Comparison of ENCODE assay signal across 10 cellular contexts in the genomic region with DNA sequence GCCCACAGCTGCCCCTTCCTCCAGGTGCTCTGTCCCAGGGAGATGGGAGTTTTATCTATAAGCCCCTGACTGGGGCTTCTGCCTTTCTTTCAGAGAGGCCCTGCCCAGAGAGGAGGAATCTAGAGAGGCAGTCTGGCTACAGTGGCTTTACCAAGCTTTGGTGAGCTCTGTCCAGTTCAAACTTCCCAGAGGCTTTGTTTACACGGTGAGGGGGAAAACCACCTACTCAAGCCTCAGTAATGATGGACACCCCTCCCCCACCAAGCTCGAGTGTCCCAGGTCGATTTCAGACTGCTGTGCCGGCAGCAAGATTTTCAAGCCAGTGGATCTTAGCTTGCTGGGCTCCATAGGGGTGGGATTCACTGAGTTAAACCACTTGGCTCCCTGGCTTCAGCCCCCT. TPM values are rescaled to one million over a fixed set of nuclear protein-coding genes. Genes with fewer than 3 reads are reported as not detected.
DNase-seq lines count a peak whose midpoint lies in the region; ATAC-seq and TF ChIP-seq lines count a peak whose summit lies in the region.
"Not testable (repeated sequence)": the region's sequence is repeated elsewhere in the genome, so short reads cannot be mapped to it uniquely, and the experiment has no call there.
"Had no signal": no experiment of that assay in that cellular context is flagged by ENCODE, and none has a peak within 500 bp of the region (broad histone marks: within the 10 kb centered on the region; RNA-seq: fewer than 3 reads in every experiment).

No MANE protein-coding gene starts in this region.

- not testable (repeated sequence) for H3K27me3 ChIP-seq in ascending aorta, left lung, gastrocnemius medialis, tibial artery

- peaks cover 0 to 21% of the 10 kb centered on the region in 2 donors for H3K4me1 ChIP-seq in ascending aorta
- H3K4me1 ChIP-seq in left lung, result not testable (repeated sequence)
- H3K4me1 ChIP-seq in gastrocnemius medialis, result peaks cover 20 to 39% of the 10 kb centered on the region in 2 donors
- H3K4me1 ChIP-seq in tibial artery, result peaks cover 0 to 63% (median 24%) of the 10 kb centered on the region in 4 donors

- POLR2A ChIA-PET in RWPE1 (lab: Yijun Ruan, JAX; ENCODE audit: low non-redundant PET), result not testable (repeated sequence)

- peak; percentile 22 for ATAC-seq in left lung
- not testable (repeated sequence) for ATAC-seq in gastrocnemius medialis

- H3K36me3 ChIP-seq in ascending aorta, left lung, gastrocnemius medialis, tibial artery: not testable (repeated sequence)

- in situ Hi-C loops in gastrocnemius medialis (cut with MboI; ENCODE audit: low sequenced_read_pairs in 4 of 4), result not testable (repeated sequence)

- H3K27ac ChIP-seq in C4-2B, result peak overlapping the region; percentile 40
- peak overlapping the region; percentile 8; the same call in 1 of the 2 replicates for H3K27ac ChIP-seq in RWPE1
- peak overlapping the region; percentile 61 to 79 for H3K27ac ChIP-seq in ascending aorta
- H3K27ac ChIP-seq in left lung, result not testable (repeated sequence)
- H3K27ac ChIP-seq in gastrocnemius medialis, result peak overlapping the region in 3 of 4 donors; percentile 9 to 40 (median 20)
- H3K27ac ChIP-seq in tibial artery, result peak overlapping the region; percentile 72 to 73

- CTCF ChIA-PET in RWPE1 (lab: Yijun Ruan, JAX), result not testable (repeated sequence)

- TF ChIP-seq POLR2A in gastrocnemius medialis (IDR thresholded peaks at IDR 0.05), result not testable (repeated sequence)

- H3K4me3 ChIP-seq in ascending aorta, left lung, gastrocnemius medialis, tibial artery: not testable (repeated sequence)

- TF ChIP-seq CTCF in C4-2B (conservative IDR thresholded peaks at IDR 0.05); RWPE1 (conservative IDR thresholded peaks at IDR 0.05; ENCODE audit: low read depth); ascending aorta (IDR thresholded peaks at IDR 0.05); left lung (IDR thresholded peaks at IDR 0.05); gastrocnemius medialis (IDR thresholded peaks at IDR 0.05 in 4 of 5, conservative IDR thresholded peaks at IDR 0.05 in 1 of 5); tibial artery (IDR thresholded peaks at IDR 0.05): not testable (repeated sequence)

- intact Hi-C loops in ascending aorta (cut with DNase I); left lung (cut with DNase I); gastrocnemius medialis (cut with DNase I; ENCODE audit: low total_unique reads); tibial artery (cut with DNase I; ENCODE audit: low total_unique reads): not testable (repeated sequence)

- not testable (repeated sequence) for DNase-seq in RWPE1 (ENCODE audit: low spot score); ascending aorta (ENCODE audit: low spot score in 2 of 2); left lung; gastrocnemius medialis; tibial artery

- not testable (repeated sequence) for H3K9me3 ChIP-seq in ascending aorta, left lung, gastrocnemius medialis, tibial artery

RNA-seq across cellular contexts. Expression of gene SLC22A3, which starts 25.4 kb away (rescaled TPM):
- total RNA-seq in ascending aorta (29.6 TPM), left lung (10 to 100 TPM; 25.9 to 35.4 TPM), gastrocnemius medialis (10 to 100 TPM; 49.5 to 75.4 (median 58.2) TPM)
- total RNA-seq: B cell; CD4-positive, alpha-beta memory T cell; CD8-positive, alpha-beta memory T cell; G401 had no signal
